In genomic region chr17:40803617-40804082, GRCh38 we compare ENCODE assay signal across 9 cellular contexts. TPM values are rescaled to one million over a fixed set of nuclear protein-coding genes. Genes with fewer than 3 reads are reported as not detected.
DNase-seq lines count a peak whose midpoint lies in the region; ATAC-seq and TF ChIP-seq lines count a peak whose summit lies in the region.
"Had no signal": no experiment of that assay in that cellular context is flagged by ENCODE, and none has a peak within 500 bp of the region (broad histone marks: within the 10 kb centered on the region; RNA-seq: fewer than 3 reads in every experiment).

No MANE protein-coding gene starts in this region.

- H3K36me3 Mint-ChIP-seq in activated naive CD8-positive, alpha-beta T cell treated with anti-CD3 and anti-CD28 coated beads, Interleukin-2, amount 50 U/mL, for 24 hours (ENCODE audit: low read depth) = no peaks in the 10 kb centered on the region

- no peak overlapping the region for H3K4me3 ChIP-seq in retinal pigment epithelial cell (ENCODE audit: low read length)

- H3K27ac Mint-ChIP-seq in activated naive CD8-positive, alpha-beta T cell treated with anti-CD3 and anti-CD28 coated beads, Interleukin-2, amount 50 U/mL, for 24 hours = no peak overlapping the region

- H3K27me3 Mint-ChIP-seq in activated naive CD8-positive, alpha-beta T cell treated with anti-CD3 and anti-CD28 coated beads, Interleukin-2, amount 50 U/mL, for 24 hours = peaks cover 45% of the 10 kb centered on the region

- no peaks in the 10 kb centered on the region for H3K9me3 Mint-ChIP-seq in activated naive CD8-positive, alpha-beta T cell treated with anti-CD3 and anti-CD28 coated beads, Interleukin-2, amount 50 U/mL, for 24 hours

- H3K4me3 Mint-ChIP-seq in activated naive CD8-positive, alpha-beta T cell treated with anti-CD3 and anti-CD28 coated beads, Interleukin-2, amount 50 U/mL, for 24 hours = no peak overlapping the region

- TF ChIP-seq CTCF in retinal pigment epithelial cell (conservative IDR thresholded peaks at IDR 0.05; ENCODE audit: low read depth, low read length) = peak; percentile 92

- DNase-seq in SIG-M5 treated with dmso at 0.1 percent for 504 hours (lab: John Stamatoyannopoulos, UW; ENCODE audit: unreplicated experiment) (peak; percentile 68), SIG-M5 (lab: John Stamatoyannopoulos, UW) (no peak), NCI-H187 (lab: John Stamatoyannopoulos, UW) (peak; percentile 38 to 50), T-helper 1 cell (peak; percentile 37 to 69 (median 60)), left cardiac atrium (peak; percentile 80), retinal pigment epithelial cell (ENCODE audit: low read depth) (no peak)
- peak; percentile 83 for DNase-seq in activated naive CD8-positive, alpha-beta T cell treated with anti-CD3 and anti-CD28 coated beads, Interleukin-2, amount 50 U/mL, for 24 hours

- intact Hi-C loops in left cardiac atrium (cut with DNase I) = loop anchor here (5.0 kb wide), 1 partner anchor 859 kb away; no protein-coding TSS in a partner anchor

- H3K4me1 Mint-ChIP-seq in activated naive CD8-positive, alpha-beta T cell treated with anti-CD3 and anti-CD28 coated beads, Interleukin-2, amount 50 U/mL, for 24 hours = peaks cover 2% of the 10 kb centered on the region

- peak; percentile 84 for ATAC-seq in activated naive CD8-positive, alpha-beta T cell treated with anti-CD3 and anti-CD28 coated beads, Interleukin-2, amount 50 U/mL, for 24 hours
- ATAC-seq in left cardiac atrium = peak; percentile 88 to 90
- ATAC-seq in GM18873 (IDR thresholded peaks at IDR 0.05; ENCODE audit: low FRiP score, unreplicated experiment) = no peak

RNA-seq across cellular contexts. Expression of gene KRT28, which starts 3.9 kb away (rescaled TPM):
- total RNA-seq in left cardiac atrium = not detected
- total RNA-seq: mononuclear cell had no signal

RNA-seq across cellular contexts. Expression of gene KRT10, which starts 18.8 kb away (rescaled TPM):
- total RNA-seq in left cardiac atrium = 10 to 100 TPM; 57.0 to 68.8 TPM

RNA-seq across cellular contexts. Expression of gene KRT27, which starts 21.3 kb away (rescaled TPM):
- not detected for total RNA-seq in left cardiac atrium
- total RNA-seq: mononuclear cell had no signal

RNA-seq across cellular contexts. Expression of gene KRT26, which starts 31.6 kb away (rescaled TPM):
- total RNA-seq in left cardiac atrium = not detected
- total RNA-seq: mononuclear cell had no signal

RNA-seq across cellular contexts. Expression of gene KRT25, which starts 48.5 kb away (rescaled TPM):
- total RNA-seq in left cardiac atrium = not detected
- total RNA-seq: mononuclear cell had no signal

Comparison
In these comparisons a context has a peak if more than half of its experiments do, and no peak if none do; other contexts are left out.
1. DNase-seq: peak in SIG-M5 treated with dmso at 0.1 percent for 504 hours (single experiment), NCI-H187 (2 of 2), T-helper 1 cell (5 of 5), activated naive CD8-positive, alpha-beta T cell treated with anti-CD3 and anti-CD28 coated beads, Interleukin-2, amount 50 U/mL, for 24 hours (single experiment) and left cardiac atrium (single experiment); none in SIG-M5 (single experiment) and retinal pigment epithelial cell (single experiment).